Comparison of ENCODE assay signal across 18 cellular contexts in the genomic region with DNA sequence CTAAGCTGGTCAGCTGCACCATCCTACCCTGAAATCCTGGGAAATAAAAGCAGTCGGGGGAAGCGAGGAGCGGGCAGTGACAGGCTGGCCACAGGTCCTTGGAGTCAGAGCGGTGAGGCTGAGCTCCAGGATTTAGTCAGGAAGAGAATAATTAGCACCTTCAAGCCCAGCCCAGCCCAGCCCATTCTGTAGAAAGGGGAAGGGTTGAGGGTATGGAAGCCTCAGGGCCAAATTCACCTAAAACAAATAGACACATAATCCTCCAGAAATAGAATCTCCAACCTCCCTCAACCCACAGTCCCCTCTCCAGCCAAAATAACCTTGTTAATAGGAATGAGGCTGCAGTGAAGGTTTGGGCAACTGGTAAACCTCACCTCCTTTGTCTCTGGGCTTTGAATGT.
DNase-seq lines count a peak whose midpoint lies in the region; ATAC-seq, FAIRE-seq and TF ChIP-seq lines count a peak whose summit lies in the region.
"Had no signal": no experiment of that assay in that cellular context is flagged by ENCODE, and none has a peak within 500 bp of the region (broad histone marks: within the 10 kb centered on the region; RNA-seq: fewer than 3 reads in every experiment).

No MANE protein-coding gene starts in this region.

- BruUV-seq in Caco-2 (replicated peaks; lab: Mats Ljungman, UMichigan), result no TSS peak

- H3K27me3 Mint-ChIP-seq in astrocyte (ENCODE audit: low read depth, unreplicated experiment) (peaks cover 10% of the 10 kb centered on the region), Caco-2 (ENCODE audit: insufficient read depth, unreplicated experiment) (peaks cover 45% of the 10 kb centered on the region)

- H4K20me1 ChIP-seq in astrocyte (ENCODE audit: insufficient read depth, low read length), result no peaks in the 10 kb centered on the region

- H3K9me3 Mint-ChIP-seq in astrocyte (ENCODE audit: unreplicated experiment), result no peaks in the 10 kb centered on the region
- H3K9me3 Mint-ChIP-seq in Caco-2 (ENCODE audit: unreplicated experiment), result no peaks in the 10 kb centered on the region
- H3K9me3 Mint-ChIP-seq: activated T-helper 2 cell treated with anti-CD3 and anti-CD28 coated beads, Interferon-gamma antibody, Interleukin-2, Interleukin-4, amounts not matched to agents 10 μg/mL and 5 μg/mL and 100 μg/mL, durations not matched to agents 14 hours and 24 hours and 36 hours had no signal

- H3K79me2 ChIP-seq in astrocyte (ENCODE audit: insufficient read depth, low read length), result no peaks in the 10 kb centered on the region

- no peaks in the 10 kb centered on the region for H3K27me3 ChIP-seq in astrocyte (ENCODE audit: insufficient read depth, low read length)
- no peaks in the 10 kb centered on the region for H3K27me3 ChIP-seq in skeletal muscle tissue (ENCODE audit: control insufficient read depth in 3 of 3, insufficient read depth in 3 of 3, low read length in 3 of 3)
- no peaks in the 10 kb centered on the region; the same call in none of the 2 replicates for H3K27me3 ChIP-seq in Caco-2 (replicated peaks; ENCODE audit: control insufficient read depth, insufficient read depth, low read length)
- H3K27me3 ChIP-seq: upper lobe of left lung had no signal

- peak overlapping the region; percentile 68 for H3K4me2 ChIP-seq in astrocyte (ENCODE audit: low read length)

- H3K4me1 ChIP-seq in astrocyte (ENCODE audit: insufficient read depth, low read length) (peaks cover 33% of the 10 kb centered on the region), skeletal muscle tissue (ENCODE audit: control insufficient read depth in 3 of 3, insufficient read depth in 3 of 3, low read length in 3 of 3) (peaks cover 26 to 42% (median 39%) of the 10 kb centered on the region in 3 donors), Caco-2 (no peaks in the 10 kb centered on the region)
- H3K4me1 ChIP-seq: upper lobe of left lung had no signal

- H3K36me3 Mint-ChIP-seq in astrocyte (ENCODE audit: low read depth, unreplicated experiment) (no peaks in the 10 kb centered on the region), Caco-2 (ENCODE audit: insufficient read depth, unreplicated experiment) (no peaks in the 10 kb centered on the region)

- H3K4me3 ChIP-seq in astrocyte (ENCODE audit: insufficient read depth, low read depth, low read length) (no peak overlapping the region), skeletal muscle tissue (ENCODE audit: low read length in 3 of 3) (peak overlapping the region in 1 of 3 donors; percentile 28), Caco-2 (ENCODE audit: low read depth, low read length) (no peak overlapping the region)
- H3K4me3 ChIP-seq: upper lobe of left lung had no signal

- H2AFZ ChIP-seq in astrocyte (ENCODE audit: low read depth, low read length), result no peak overlapping the region

- H3K9ac ChIP-seq in astrocyte (ENCODE audit: low read length), result no peak overlapping the region
- H3K9ac ChIP-seq in skeletal muscle tissue (ENCODE audit: low read depth in 1 of 3, low read length in 3 of 3), result peak overlapping the region in 1 of 3 donors; percentile 38

- H3K27ac ChIP-seq in astrocyte (ENCODE audit: low read depth, low read length) (peak overlapping the region; percentile 49), skeletal muscle tissue (ENCODE audit: low read depth, low read length) (peak overlapping the region; percentile 4)
- H3K27ac ChIP-seq: neutrophil, upper lobe of left lung had no signal

- TF ChIP-seq CTCF in astrocyte (IDR thresholded peaks at IDR 0.05; ENCODE audit: insufficient read depth, low read depth, low read length), result no peak
- TF ChIP-seq CTCF in Caco-2 (IDR thresholded peaks at IDR 0.05; ENCODE audit: insufficient read depth in 1 of 2, low read depth in 1 of 2, low read length in 1 of 2, severe bottlenecking in 1 of 2, unreplicated experiment in 1 of 2), result no peak

- FAIRE-seq in astrocyte (lab: Jason Lieb, UNC) (no peak), RCC 7860 (lab: Jason Lieb, UNC) (no peak)
- FAIRE-seq: A204.1, GM18507 had no signal

- ATAC-seq in left cardiac atrium (peak; percentile 9 to 48), Right ventricle myocardium superior (ENCODE audit: poor library complexity) (no peak)

- H3K36me3 ChIP-seq in astrocyte (ENCODE audit: insufficient read depth, low read length) (no peaks in the 10 kb centered on the region), skeletal muscle tissue (ENCODE audit: control insufficient read depth in 3 of 3, insufficient read depth in 3 of 3, low read length in 3 of 3) (no peaks in the 10 kb centered on the region), Caco-2 (ENCODE audit: control insufficient read depth, insufficient read depth, low read length) (no peaks in the 10 kb centered on the region)
- H3K36me3 ChIP-seq: neutrophil, upper lobe of left lung had no signal

- H3K9me3 ChIP-seq in astrocyte (ENCODE audit: insufficient read depth, low read depth, low read length) (no peaks in the 10 kb centered on the region), skeletal muscle tissue (ENCODE audit: control insufficient read depth in 3 of 3, low read length in 3 of 3) (no peaks in the 10 kb centered on the region), Caco-2 (no peaks in the 10 kb centered on the region)
- H3K9me3 ChIP-seq: neutrophil, upper lobe of left lung had no signal

- intact Hi-C loops in left cardiac atrium (cut with DNase I) (no loop called here), Right ventricle myocardium superior (cut with DNase I) (no loop called here), Caco-2 (cut with micrococcal nuclease; ENCODE audit: unreplicated experiment) (no loop called here)

- H3K4me1 Mint-ChIP-seq in astrocyte (ENCODE audit: low read depth, unreplicated experiment) (peaks cover 19% of the 10 kb centered on the region), Caco-2 (ENCODE audit: low read depth, unreplicated experiment) (no peaks in the 10 kb centered on the region)

- CTCF ChIA-PET in Caco-2 (lab: Charles Lee), result interaction anchor here (0.5 kb wide), 1 partner anchor 343 kb away, joined by 7 read pairs; no protein-coding TSS in a partner anchor

- H3K27ac Mint-ChIP-seq in astrocyte (ENCODE audit: unreplicated experiment), result no peak overlapping the region
- H3K27ac Mint-ChIP-seq in Caco-2 (ENCODE audit: unreplicated experiment), result no peak overlapping the region
- H3K27ac Mint-ChIP-seq: activated T-helper 2 cell treated with anti-CD3 and anti-CD28 coated beads, Interferon-gamma antibody, Interleukin-2, Interleukin-4, amounts not matched to agents 10 μg/mL and 5 μg/mL and 100 μg/mL, durations not matched to agents 14 hours and 24 hours and 36 hours had no signal

- no peak overlapping the region for H3K4me3 Mint-ChIP-seq in astrocyte (ENCODE audit: unreplicated experiment)
- no peak overlapping the region for H3K4me3 Mint-ChIP-seq in Caco-2 (ENCODE audit: unreplicated experiment)

- POLR2A ChIA-PET in Caco-2 (lab: Charles Lee), result no interaction called here

- DNase-seq in left cardiac atrium (no peak), Right ventricle myocardium superior (no peak), astrocyte (ENCODE audit: low read depth) (no peak), glomerular visceral epithelial cell (ENCODE audit: extremely low spot score) (peak; percentile 27), Caco-2 (no peak), RCC 7860 (ENCODE audit: low spot score) (no peak), middle frontal gyrus (ENCODE audit: extremely low spot score, low spot score) (no peak)
- DNase-seq: activated CD4-positive, alpha-beta T cell treated with anti-CD3 and anti-CD28 coated beads for 4 hours; Karpas-422; NCI-H1436; NCI-H774; stimulated activated naive CD4-positive, alpha-beta T cell; upper lobe of left lung had no signal
